12 cellular contexts compared by ENCODE assay signal in genomic region chr3:70856414-70857162, GRCh38.
A peak's percentile ranks its signal among the peaks of the same experiment; 100 is the strongest.
DNase-seq lines count a peak whose midpoint lies in the region; ATAC-seq and TF ChIP-seq lines count a peak whose summit lies in the region.
"Had no signal": no experiment of that assay in that cellular context is flagged by ENCODE, and none has a peak within 500 bp of the region (broad histone marks: within the 10 kb centered on the region; RNA-seq: fewer than 3 reads in every experiment).

No MANE protein-coding gene starts in this region.

- H3K9me3 Mint-ChIP-seq in Calu3 (ENCODE audit: low read depth, unreplicated experiment), result no peaks in the 10 kb centered on the region
- no peaks in the 10 kb centered on the region for H3K9me3 Mint-ChIP-seq in neural progenitor cell

- H4K20me1 ChIP-seq in OCI-LY3 (ENCODE audit: insufficient read depth, low read length) (no peaks in the 10 kb centered on the region), neural progenitor cell (ENCODE audit: low read depth) (no peaks in the 10 kb centered on the region)

- no peak for TF ChIP-seq CTCF in Calu3 (IDR thresholded peaks at IDR 0.05; ENCODE audit: unreplicated experiment)
- no peak for TF ChIP-seq CTCF in OCI-LY3 (IDR thresholded peaks at IDR 0.05; ENCODE audit: low read depth, low read length)
- no peak for TF ChIP-seq CTCF in fibroblast of mammary gland (conservative IDR thresholded peaks at IDR 0.05; ENCODE audit: control insufficient read depth, insufficient read depth, low read depth, low read length)
- TF ChIP-seq CTCF in esophagus squamous epithelium (IDR thresholded peaks at IDR 0.05), result no peak
- TF ChIP-seq CTCF in neural progenitor cell (IDR thresholded peaks at IDR 0.05), result no peak

- H2AFZ ChIP-seq in OCI-LY3 (ENCODE audit: low read depth, low read length) (no peak overlapping the region), neural progenitor cell (replicated peaks) (no peak overlapping the region)

- TF ChIP-seq POLR2A in esophagus squamous epithelium (IDR thresholded peaks at IDR 0.05), result no peak

- peaks cover 15% of the 10 kb centered on the region for H3K4me1 ChIP-seq in OCI-LY3 (ENCODE audit: low read length)
- H3K4me1 ChIP-seq in esophagus squamous epithelium, result peaks cover 0 to 20% (median 3%) of the 10 kb centered on the region in 3 donors
- H3K4me1 ChIP-seq in neural progenitor cell, result peaks cover 12% of the 10 kb centered on the region

- no peak overlapping the region for H3K9ac ChIP-seq in OCI-LY3 (ENCODE audit: low read length)
- no peak overlapping the region for H3K9ac ChIP-seq in neural progenitor cell

- no peaks in the 10 kb centered on the region for H3K27me3 ChIP-seq in OCI-LY3 (ENCODE audit: low read depth, low read length)
- no peaks in the 10 kb centered on the region for H3K27me3 ChIP-seq in esophagus squamous epithelium
- no peaks in the 10 kb centered on the region for H3K27me3 ChIP-seq in neural progenitor cell
- H3K27me3 ChIP-seq: dorsolateral prefrontal cortex had no signal

- H3K79me2 ChIP-seq in OCI-LY3 (ENCODE audit: low read length) (no peaks in the 10 kb centered on the region), neural progenitor cell (ENCODE audit: low read depth) (no peaks in the 10 kb centered on the region)

- H3K27ac Mint-ChIP-seq in Calu3 (ENCODE audit: unreplicated experiment) (peak overlapping the region; percentile 69), neural progenitor cell (no peak overlapping the region)

- H3K4me1 Mint-ChIP-seq in Calu3 (ENCODE audit: low read depth, unreplicated experiment) (peaks cover 12% of the 10 kb centered on the region), neural progenitor cell (peaks cover 5% of the 10 kb centered on the region)

- H3F3A ChIP-seq in neural progenitor cell (ENCODE audit: low read depth), result no peaks in the 10 kb centered on the region

- 57 to 70% methylated on average over 7 of the region's 7 CpGs for WGBS in esophagus squamous epithelium, 2 donors

- CTCF ChIA-PET in Calu3 (lab: Charles Lee), result interaction anchor here (1.2 kb wide), 1 partner anchor 596 kb away, joined by 3 read pairs; no protein-coding TSS in a partner anchor

- H3K27ac ChIP-seq in OCI-LY3 (ENCODE audit: low read length), result no peak overlapping the region
- H3K27ac ChIP-seq in esophagus squamous epithelium, result no peak overlapping the region
- no peak overlapping the region for H3K27ac ChIP-seq in neural progenitor cell
- H3K27ac ChIP-seq: dorsolateral prefrontal cortex had no signal

- H3K9me3 ChIP-seq in OCI-LY3 (ENCODE audit: insufficient read depth, low read length) (no peaks in the 10 kb centered on the region), esophagus squamous epithelium (no peaks in the 10 kb centered on the region), neural progenitor cell (ENCODE audit: low read depth) (no peaks in the 10 kb centered on the region)

- no peaks in the 10 kb centered on the region for H3K36me3 Mint-ChIP-seq in Calu3 (ENCODE audit: insufficient read depth, unreplicated experiment)
- H3K36me3 Mint-ChIP-seq in neural progenitor cell, result no peaks in the 10 kb centered on the region

- H3K4me3 Mint-ChIP-seq in Calu3 (ENCODE audit: low read depth, unreplicated experiment), result no peak overlapping the region
- no peak overlapping the region for H3K4me3 Mint-ChIP-seq in neural progenitor cell

- intact Hi-C loops in Calu3 (cut with micrococcal nuclease; ENCODE audit: unreplicated experiment) (no loop called here), esophagus squamous epithelium (cut with DNase I) (no loop called here)

- peak; percentile 57 for ATAC-seq in GM21619 (IDR thresholded peaks at IDR 0.05; ENCODE audit: unreplicated experiment)

- peak overlapping the region; percentile 3 for H3K4me2 ChIP-seq in OCI-LY3 (ENCODE audit: low read length)
- H3K4me2 ChIP-seq in neural progenitor cell, result no peak overlapping the region

- H3K27me3 Mint-ChIP-seq in Calu3 (ENCODE audit: unreplicated experiment) (no peaks in the 10 kb centered on the region), neural progenitor cell (ENCODE audit: insufficient read depth, low read depth) (no peaks in the 10 kb centered on the region)

- H3K36me3 ChIP-seq in OCI-LY3 (replicated peaks; ENCODE audit: low read depth, low read length), result no peaks in the 10 kb centered on the region
- H3K36me3 ChIP-seq in esophagus squamous epithelium, result no peaks in the 10 kb centered on the region
- peaks cover 4% of the 10 kb centered on the region for H3K36me3 ChIP-seq in neural progenitor cell

- no TSS peak for BruUV-seq in Calu3 (replicated peaks; lab: Mats Ljungman, UMichigan)

- no peak overlapping the region for H3K4me3 ChIP-seq in OCI-LY3 (ENCODE audit: low read length)
- no peak overlapping the region for H3K4me3 ChIP-seq in fibroblast of mammary gland (ENCODE audit: control insufficient read depth, low read depth, low read length)
- no peak overlapping the region for H3K4me3 ChIP-seq in esophagus squamous epithelium
- no peak overlapping the region for H3K4me3 ChIP-seq in neural progenitor cell
- H3K4me3 ChIP-seq: dorsolateral prefrontal cortex had no signal

- no peak for DNase-seq in Calu3
- peak; percentile 97 for DNase-seq in fibroblast of mammary gland (ENCODE audit: low read depth)
- no peak for DNase-seq in putamen (ENCODE audit: low spot score)
- no peak for DNase-seq in esophagus squamous epithelium (lab: John Stamatoyannopoulos, UW)
- DNase-seq in AML-193 (lab: John Stamatoyannopoulos, UW), result no peak
- no peak for DNase-seq in neural progenitor cell (ENCODE audit: low spot score)
- DNase-seq: dorsolateral prefrontal cortex; GDM1; NCI-H526; stimulated activated CD4-positive, alpha-beta T cell treated with anti-CD3 and anti-CD28 coated beads, Interleukin-2, amount 100 ng/mL, for 48 hours had no signal
